1 cellular context compared by ENCODE assay signal in the genomic region with DNA sequence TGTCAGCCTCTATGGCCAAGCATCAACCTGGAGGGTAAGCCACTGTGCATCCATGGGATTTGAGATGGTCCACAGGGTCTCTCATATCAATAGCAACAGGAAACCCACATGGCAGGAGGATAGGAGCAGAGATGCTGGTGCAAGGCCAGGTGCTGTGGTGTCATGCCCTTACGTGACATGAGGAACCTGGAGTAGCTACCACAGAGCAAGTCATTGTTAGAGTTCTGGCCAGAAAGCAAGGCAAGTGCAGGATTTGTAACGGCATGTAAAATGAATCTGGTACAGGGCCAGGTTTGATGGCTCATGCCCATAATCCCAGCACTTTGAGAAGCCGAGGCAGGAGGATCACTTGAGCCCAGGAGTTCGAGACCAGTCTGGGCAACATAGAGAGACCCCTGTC.
TF ChIP-seq lines count a peak whose summit lies in the region.

No MANE protein-coding gene starts in this region.

TF ChIP-seq in SK-N-SH, 30 proteins besides CTCF, POLR2A, EP300 and RAD21 (continued from another document):
- TF ChIP-seq, protein P1, sequence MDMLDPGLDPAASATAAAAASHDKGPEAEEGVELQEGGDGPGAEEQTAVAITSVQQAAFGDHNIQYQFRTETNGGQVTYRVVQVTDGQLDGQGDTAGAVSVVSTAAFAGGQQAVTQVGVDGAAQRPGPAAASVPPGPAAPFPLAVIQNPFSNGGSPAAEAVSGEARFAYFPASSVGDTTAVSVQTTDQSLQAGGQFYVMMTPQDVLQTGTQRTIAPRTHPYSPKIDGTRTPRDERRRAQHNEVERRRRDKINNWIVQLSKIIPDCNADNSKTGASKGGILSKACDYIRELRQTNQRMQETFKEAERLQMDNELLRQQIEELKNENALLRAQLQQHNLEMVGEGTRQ (IDR thresholded peaks at IDR 0.05; ENCODE audit: borderline replicate concordance, low read depth, low read length), result no peak
- TF ChIP-seq RCOR1 (IDR thresholded peaks at IDR 0.05; ENCODE audit: low read length) (no peak), JUND (IDR thresholded peaks at IDR 0.05) (no peak), SMC3 (IDR thresholded peaks at IDR 0.05; ENCODE audit: low read depth, low read length) (no peak), NFIC (IDR thresholded peaks at IDR 0.05; ENCODE audit: borderline replicate concordance) (no peak), SIN3A (IDR thresholded peaks at IDR 0.05; ENCODE audit: borderline replicate concordance, low read depth, low read length) (no peak), FOXJ3 (CRISPR knock-in tag; IDR thresholded peaks at IDR 0.05) (no peak), FOSL2 (IDR thresholded peaks at IDR 0.05; ENCODE audit: borderline replicate concordance, low read depth) (no peak), TAF1 (IDR thresholded peaks at IDR 0.05; ENCODE audit: borderline replicate concordance, low read depth, low read length) (no peak), MXI1 (IDR thresholded peaks at IDR 0.05; ENCODE audit: low read depth, low read length) (no peak), FOXM1 (IDR thresholded peaks at IDR 0.05; ENCODE audit: low read depth) (no peak)
- TF ChIP-seq, protein P2, sequence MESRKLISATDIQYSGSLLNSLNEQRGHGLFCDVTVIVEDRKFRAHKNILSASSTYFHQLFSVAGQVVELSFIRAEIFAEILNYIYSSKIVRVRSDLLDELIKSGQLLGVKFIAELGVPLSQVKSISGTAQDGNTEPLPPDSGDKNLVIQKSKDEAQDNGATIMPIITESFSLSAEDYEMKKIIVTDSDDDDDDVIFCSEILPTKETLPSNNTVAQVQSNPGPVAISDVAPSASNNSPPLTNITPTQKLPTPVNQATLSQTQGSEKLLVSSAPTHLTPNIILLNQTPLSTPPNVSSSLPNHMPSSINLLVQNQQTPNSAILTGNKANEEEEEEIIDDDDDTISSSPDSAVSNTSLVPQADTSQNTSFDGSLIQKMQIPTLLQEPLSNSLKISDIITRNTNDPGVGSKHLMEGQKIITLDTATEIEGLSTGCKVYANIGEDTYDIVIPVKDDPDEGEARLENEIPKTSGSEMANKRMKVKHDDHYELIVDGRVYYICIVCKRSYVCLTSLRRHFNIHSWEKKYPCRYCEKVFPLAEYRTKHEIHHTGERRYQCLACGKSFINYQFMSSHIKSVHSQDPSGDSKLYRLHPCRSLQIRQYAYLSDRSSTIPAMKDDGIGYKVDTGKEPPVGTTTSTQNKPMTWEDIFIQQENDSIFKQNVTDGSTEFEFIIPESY (IDR thresholded peaks at IDR 0.05; ENCODE audit: borderline replicate concordance, low read depth), result no peak
- TF ChIP-seq, protein P3, sequence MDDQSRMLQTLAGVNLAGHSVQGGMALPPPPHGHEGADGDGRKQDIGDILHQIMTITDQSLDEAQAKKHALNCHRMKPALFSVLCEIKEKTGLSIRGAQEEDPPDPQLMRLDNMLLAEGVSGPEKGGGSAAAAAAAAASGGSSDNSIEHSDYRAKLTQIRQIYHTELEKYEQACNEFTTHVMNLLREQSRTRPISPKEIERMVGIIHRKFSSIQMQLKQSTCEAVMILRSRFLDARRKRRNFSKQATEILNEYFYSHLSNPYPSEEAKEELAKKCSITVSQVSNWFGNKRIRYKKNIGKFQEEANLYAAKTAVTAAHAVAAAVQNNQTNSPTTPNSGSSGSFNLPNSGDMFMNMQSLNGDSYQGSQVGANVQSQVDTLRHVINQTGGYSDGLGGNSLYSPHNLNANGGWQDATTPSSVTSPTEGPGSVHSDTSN (IDR thresholded peaks at IDR 0.05), result no peak
- TF ChIP-seq, protein P4, sequence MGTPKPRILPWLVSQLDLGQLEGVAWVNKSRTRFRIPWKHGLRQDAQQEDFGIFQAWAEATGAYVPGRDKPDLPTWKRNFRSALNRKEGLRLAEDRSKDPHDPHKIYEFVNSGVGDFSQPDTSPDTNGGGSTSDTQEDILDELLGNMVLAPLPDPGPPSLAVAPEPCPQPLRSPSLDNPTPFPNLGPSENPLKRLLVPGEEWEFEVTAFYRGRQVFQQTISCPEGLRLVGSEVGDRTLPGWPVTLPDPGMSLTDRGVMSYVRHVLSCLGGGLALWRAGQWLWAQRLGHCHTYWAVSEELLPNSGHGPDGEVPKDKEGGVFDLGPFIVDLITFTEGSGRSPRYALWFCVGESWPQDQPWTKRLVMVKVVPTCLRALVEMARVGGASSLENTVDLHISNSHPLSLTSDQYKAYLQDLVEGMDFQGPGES (IDR thresholded peaks at IDR 0.05; ENCODE audit: low read depth, low read length), result no peak
TF ChIP-seq in SK-N-SH: peak in this region for 0.
